Comparison of ENCODE assay signal across 8 cellular contexts in genomic region chr2:235495373-235496238, GRCh38. TPM values are rescaled to one million over a fixed set of nuclear protein-coding genes. Genes with fewer than 3 reads are reported as not detected.
DNase-seq lines count a peak whose midpoint lies in the region; ATAC-seq, FAIRE-seq and TF ChIP-seq lines count a peak whose summit lies in the region.

No MANE protein-coding gene starts in this region.

- H4K8ac ChIP-seq in trophoblast cell (ENCODE audit: low read depth, low read length), result no peak overlapping the region

- H3K4me3 Mint-ChIP-seq in GM23338, result peak overlapping the region; percentile 82

- peaks cover 2% of the 10 kb centered on the region; the same call in 1 of the 3 replicates for H3K36me3 Mint-ChIP-seq in GM23338 (ENCODE audit: low read depth)

- peak overlapping the region; percentile 71 for H3K4me3 ChIP-seq in GM23338
- H3K4me3 ChIP-seq in SK-N-SH (ENCODE audit: low read depth in 2 of 2, low read length in 1 of 2), result peak overlapping the region; percentile 72 to 77
- H3K4me3 ChIP-seq in foreskin fibroblast (ENCODE audit: low read depth in 1 of 2, low read length in 2 of 2), result peak overlapping the region; percentile 57 to 66
- peak overlapping the region; percentile 87 for H3K4me3 ChIP-seq in trophoblast cell (ENCODE audit: low read depth, low read length)

- no peaks in the 10 kb centered on the region; the same call in 1 of the 2 replicates for H3F3A ChIP-seq in GM23338 (replicated peaks; ENCODE audit: low read depth)
- no peaks in the 10 kb centered on the region for H3F3A ChIP-seq in SK-N-SH (replicated peaks; ENCODE audit: insufficient read depth)

- TF ChIP-seq CTCF in GM23338 (conservative IDR thresholded peaks at IDR 0.05; ENCODE audit: low read depth in 2 of 2) (0 out of 4 replicates have a peak, but pooled peaks of 1 of the 2 experiments have one; percentile 3), SK-N-SH (IDR thresholded peaks at IDR 0.05) (no peak), foreskin fibroblast (IDR thresholded peaks at IDR 0.05; ENCODE audit: low read depth, low read length) (no peak)

- no peaks in the 10 kb centered on the region; the same call in 2 of the 3 replicates for H3K9me3 Mint-ChIP-seq in GM23338

- no peak for FAIRE-seq in GM12892 (lab: Jason Lieb, UNC)

- peak overlapping the region; percentile 26 for H2AK5ac ChIP-seq in trophoblast cell (ENCODE audit: low read length)

- no peak overlapping the region for H2BK5ac ChIP-seq in trophoblast cell (ENCODE audit: low read depth, low read length, poor library complexity)

- TF ChIP-seq EP300 in SK-N-SH (IDR thresholded peaks at IDR 0.05; ENCODE audit: borderline replicate concordance in 1 of 2, low read depth in 1 of 2, low read length in 1 of 2), result no peak

- POLR2A ChIA-PET in SK-N-SH (lab: Yijun Ruan, JAX), result interaction anchor here (1.5 kb wide), 1 partner anchor 78 kb away, joined by 4 read pairs; no protein-coding TSS in a partner anchor

- H2AFZ ChIP-seq in GM23338, result no peak overlapping the region
- peak overlapping the region; percentile 48; the same call in 1 of the 2 replicates for H2AFZ ChIP-seq in SK-N-SH (ENCODE audit: low read depth)
- H2AFZ ChIP-seq in trophoblast cell (ENCODE audit: insufficient read depth, low read length, poor library complexity), result no peak overlapping the region

- H3K27ac ChIP-seq in GM23338 (ENCODE audit: low read depth), result no peak overlapping the region
- H3K27ac ChIP-seq in SK-N-SH (ENCODE audit: low read depth in 2 of 2, low read length in 1 of 2), result no peak overlapping the region
- no peak overlapping the region for H3K27ac ChIP-seq in trophoblast cell (ENCODE audit: low read depth, low read length)

- H3K14ac ChIP-seq in trophoblast cell (ENCODE audit: low read length), result peak overlapping the region; percentile 35

- H2BK120ac ChIP-seq in trophoblast cell (ENCODE audit: insufficient read depth, low read length, poor library complexity), result no peak overlapping the region

- H4K91ac ChIP-seq in trophoblast cell (ENCODE audit: low read depth, low read length), result no peak overlapping the region

- CTCF ChIA-PET in SK-N-SH (lab: Yijun Ruan, JAX), result interaction anchor here (0.6 to 3.0 kb wide), 5 partner anchors 92 to 363 kb away, joined by 4 to 14 read pairs (median 7); no protein-coding TSS in a partner anchor

- peaks cover 61% of the 10 kb centered on the region for H3K4me1 Mint-ChIP-seq in GM23338

- no peaks in the 10 kb centered on the region for H3K36me3 ChIP-seq in GM23338 (ENCODE audit: insufficient read depth)
- no peaks in the 10 kb centered on the region for H3K36me3 ChIP-seq in SK-N-SH (replicated peaks in 1 of 2; ENCODE audit: control insufficient read depth in 1 of 2, insufficient read depth in 2 of 2, low read length in 1 of 2)
- H3K36me3 ChIP-seq in trophoblast cell (ENCODE audit: control insufficient read depth in 1 of 2, insufficient read depth in 2 of 2, low read length in 2 of 2), result peaks cover 0 to 2% of the 10 kb centered on the region in 2 experiments

- no peak for TF ChIP-seq RAD21 in SK-N-SH (IDR thresholded peaks at IDR 0.05; ENCODE audit: low read length)

- ATAC-seq in GM23338 (no peak), GM21360 (IDR thresholded peaks at IDR 0.05; ENCODE audit: unreplicated experiment) (no peak), HG03439 (IDR thresholded peaks at IDR 0.05; ENCODE audit: unreplicated experiment) (no peak)

- H3K27me3 ChIP-seq in GM23338 (ENCODE audit: insufficient read depth) (peaks cover 22% of the 10 kb centered on the region; the same call in 1 of the 2 replicates), SK-N-SH (ENCODE audit: insufficient read depth) (no peaks in the 10 kb centered on the region), trophoblast cell (ENCODE audit: insufficient read depth, low read length) (no peaks in the 10 kb centered on the region)

- TF ChIP-seq POLR2A in GM12892 (IDR thresholded peaks at IDR 0.05; ENCODE audit: low read depth, low read length), result no peak

- no peak overlapping the region for H3K23ac ChIP-seq in trophoblast cell (ENCODE audit: low read length)

- peak overlapping the region; percentile 87 for H3K4ac ChIP-seq in trophoblast cell (ENCODE audit: low read depth, low read length)

- DNase-seq in GM23338 (ENCODE audit: low spot score) (no peak), SK-N-SH (no peak), foreskin fibroblast (no peak), trophoblast cell (no peak), GM12892 (ENCODE audit: insufficient read length) (no peak)
- no peak for DNase-seq in stimulated activated naive CD4-positive, alpha-beta T cell (lab: John Stamatoyannopoulos, UW)

- H3K18ac ChIP-seq in trophoblast cell (ENCODE audit: low read length), result peak overlapping the region; percentile 17

- peaks cover 15% of the 10 kb centered on the region for H3K79me1 ChIP-seq in trophoblast cell (ENCODE audit: low read length)

- H4K12ac ChIP-seq in trophoblast cell (ENCODE audit: low read depth, low read length), result no peak overlapping the region

- WGBS in SK-N-SH (ENCODE audit: low lambda C conversion rate), result 30% methylated on average over 16 of the region's 18 CpGs
- WGBS in trophoblast cell (ENCODE audit: extremely low coverage, insufficient coverage, insufficient read length), result no CpG with 5 or more reads among the region's 18 CpGs

- H3K9me3 ChIP-seq in SK-N-SH (no peaks in the 10 kb centered on the region), trophoblast cell (ENCODE audit: insufficient read depth, low read depth, low read length) (no peaks in the 10 kb centered on the region)

- H3K27me3 Mint-ChIP-seq in GM23338 (ENCODE audit: insufficient read depth, low read depth, poor library complexity), result peaks cover 25% of the 10 kb centered on the region

- H3K9me2 ChIP-seq in GM23338 (ENCODE audit: insufficient read depth) (no peaks in the 10 kb centered on the region), SK-N-SH (no peaks in the 10 kb centered on the region)

- H3K4me2 ChIP-seq in GM23338 (peak overlapping the region; percentile 88), SK-N-SH (peak overlapping the region; percentile 99), trophoblast cell (ENCODE audit: low read length) (peak overlapping the region; percentile 90)

- no peak overlapping the region for H3K27ac Mint-ChIP-seq in GM23338

- H3K79me2 ChIP-seq in GM23338 (replicated peaks; ENCODE audit: insufficient read depth) (peaks cover 60% of the 10 kb centered on the region), SK-N-SH (ENCODE audit: insufficient read depth) (peaks cover 58% of the 10 kb centered on the region), trophoblast cell (ENCODE audit: control insufficient read depth, insufficient read depth, low read length, poor library complexity) (peaks cover 24% of the 10 kb centered on the region)

- H3K4me1 ChIP-seq in GM23338 (ENCODE audit: insufficient read depth) (peaks cover 34% of the 10 kb centered on the region), SK-N-SH (ENCODE audit: control insufficient read depth in 1 of 2, insufficient read depth in 2 of 2, low read depth in 1 of 2, low read length in 1 of 2) (peaks cover 13 to 28% of the 10 kb centered on the region in 2 experiments; a peak in 2 of 4 replicates), trophoblast cell (ENCODE audit: control insufficient read depth in 1 of 2, insufficient read depth in 2 of 2, low read length in 2 of 2) (peaks cover 27 to 29% of the 10 kb centered on the region in 2 experiments)

- no peak overlapping the region for H2BK12ac ChIP-seq in trophoblast cell (ENCODE audit: low read length)

- H3K9ac ChIP-seq in SK-N-SH (peak overlapping the region; percentile 69), trophoblast cell (ENCODE audit: low read length) (peak overlapping the region; percentile 20)

- H4K20me1 ChIP-seq in GM23338 (replicated peaks; ENCODE audit: insufficient read depth) (peaks cover 51% of the 10 kb centered on the region), SK-N-SH (ENCODE audit: insufficient read depth) (peaks cover 48% of the 10 kb centered on the region)

TF ChIP-seq in GM23338, 12 proteins besides CTCF, POLR2A, EP300 and RAD21 (continues in another document):
- TF ChIP-seq STAT1 (IDR thresholded peaks at IDR 0.05; ENCODE audit: unreplicated experiment), result no peak

TF ChIP-seq in SK-N-SH, 30 proteins besides CTCF, POLR2A, EP300 and RAD21:
- TF ChIP-seq ZBTB33 (IDR thresholded peaks at IDR 0.05; ENCODE audit: borderline replicate concordance, low read depth) (no peak), FOSL2 (IDR thresholded peaks at IDR 0.05; ENCODE audit: borderline replicate concordance, low read depth) (no peak), FOXM1 (IDR thresholded peaks at IDR 0.05; ENCODE audit: low read depth) (no peak), NRF1 (IDR thresholded peaks at IDR 0.05; ENCODE audit: low read depth, low read length) (no peak), RCOR1 (IDR thresholded peaks at IDR 0.05; ENCODE audit: low read length) (no peak), TAF1 (IDR thresholded peaks at IDR 0.05; ENCODE audit: borderline replicate concordance, low read depth, low read length) (no peak)

RNA-seq across cellular contexts. Expression of gene AGAP1, which starts 1.8 kb away (rescaled TPM):
- total RNA-seq in GM23338 (2014; rRNA removed; shearing (Covaris generic)), result 25.1 and 27.9 TPM in 2 replicates
- polyA plus RNA-seq in GM23338 (2016; fragmentation: Nextera tagmentation; extraction: Ambion mirVana), result 13.3 and 16.4 TPM in 2 replicates
- polyA plus RNA-seq in SK-N-SH (2012; rRNA removed), result 8.8 and 9.4 TPM in 2 replicates
- polyA plus RNA-seq in SK-N-SH (2012; cell fraction: cytosol; rRNA removed), result 4.9 and 7.6 TPM in 2 replicates
- polyA plus RNA-seq in SK-N-SH (2012; cell fraction: nucleus; rRNA removed), result 9.4 and 9.9 TPM in 2 replicates
- 17.8 and 18.9 TPM in 2 replicates for polyA plus RNA-seq in trophoblast cell (2013)
- not detected for polyA plus RNA-seq in GM12892 (2012; ENCODE audit: missing spikeins)
